16 cellular contexts compared by ENCODE assay signal in genomic region chr2:191864623-191865521, GRCh38. TPM values are rescaled to one million over a fixed set of nuclear protein-coding genes. Genes with fewer than 3 reads are reported as not detected.
DNase-seq lines count a peak whose midpoint lies in the region; ATAC-seq and TF ChIP-seq lines count a peak whose summit lies in the region.
"Had no signal": no experiment of that assay in that cellular context is flagged by ENCODE, and none has a peak within 500 bp of the region (broad histone marks: within the 10 kb centered on the region; RNA-seq: fewer than 3 reads in every experiment).

No MANE protein-coding gene starts in this region.

- H3K9me3 Mint-ChIP-seq in neural crest cell, result peaks cover 5% of the 10 kb centered on the region
- H3K9me3 Mint-ChIP-seq: stimulated activated naive CD8-positive, alpha-beta T cell treated with anti-CD3 and anti-CD28 coated beads, Interleukin-15, Interleukin-2, amounts not matched to agents 100 ng/mL and 50 ng/mL, for 24 hours had no signal

- DNase-seq in ELR (ENCODE audit: low read depth) (peak; percentile 77), RPMI7951 (ENCODE audit: low read depth) (peak; percentile 64), epithelial cell of esophagus (ENCODE audit: low read depth) (peak; percentile 44), neural crest cell (ENCODE audit: low read depth, low spot score) (no peak), omental fat pad (ENCODE audit: low spot score) (no peak), SIG-M5 treated with dmso at 0.1 percent for 504 hours (lab: John Stamatoyannopoulos, UW; ENCODE audit: unreplicated experiment) (no peak), NCI-H2196 (lab: John Stamatoyannopoulos, UW; ENCODE audit: unreplicated experiment) (no peak)
- DNase-seq: activated CD4-positive, alpha-beta T cell treated with anti-CD3 and anti-CD28 coated beads, Interleukin-2, amount 50 U/mL, for 4 hours; activated gamma-delta T cell treated with Interleukin-2 at 50 U/mL for 16 hours; cerebellar nuclear complex; NCI-H1436; pancreas; stimulated activated CD4-positive, alpha-beta T cell treated with anti-CD3 and anti-CD28 coated beads, Interleukin-2, amount 100 ng/mL, for 48 hours had no signal

- H3K27me3 Mint-ChIP-seq in neural crest cell (ENCODE audit: low read depth), result no peaks in the 10 kb centered on the region

- H3K4me3 ChIP-seq in epithelial cell of esophagus (ENCODE audit: low read length), result no peak overlapping the region
- H3K4me3 ChIP-seq: pancreas had no signal

- no peak overlapping the region for H3K4me3 Mint-ChIP-seq in neural crest cell
- H3K4me3 Mint-ChIP-seq: stimulated activated naive CD8-positive, alpha-beta T cell treated with anti-CD3 and anti-CD28 coated beads, Interleukin-15, Interleukin-2, amounts not matched to agents 100 ng/mL and 50 ng/mL, for 24 hours had no signal

- peaks cover 46% of the 10 kb centered on the region for H3K4me1 Mint-ChIP-seq in neural crest cell

- TF ChIP-seq CTCF in epithelial cell of esophagus (IDR thresholded peaks at IDR 0.05; ENCODE audit: insufficient read depth, low read depth, low read length, missing control alignments) (no peak), neural crest cell (conservative IDR thresholded peaks at IDR 0.05) (no peak), omental fat pad (IDR thresholded peaks at IDR 0.05) (no peak)

- no peaks in the 10 kb centered on the region for H3K36me3 Mint-ChIP-seq in neural crest cell (ENCODE audit: low read depth)

- H3K27ac Mint-ChIP-seq in neural crest cell (ENCODE audit: unreplicated experiment), result peak overlapping the region; percentile 37
- H3K27ac Mint-ChIP-seq: stimulated activated naive CD8-positive, alpha-beta T cell treated with anti-CD3 and anti-CD28 coated beads, Interleukin-15, Interleukin-2, amounts not matched to agents 100 ng/mL and 50 ng/mL, for 24 hours had no signal

- ATAC-seq in omental fat pad (ENCODE audit: low FRiP score) (no peak), GM18870 (IDR thresholded peaks at IDR 0.05; ENCODE audit: unreplicated experiment) (no peak)
- ATAC-seq: pancreas had no signal

RNA-seq across cellular contexts. Expression of gene CAVIN2, which starts 18.0 kb away (rescaled TPM):
- not detected in 2 replicates for total RNA-seq in RPMI7951 (2014; rRNA removed; shearing (Covaris generic))
- total RNA-seq in neural crest cell (not detected in 2 replicates), omental fat pad (100 to 1,000 TPM in 1 of 4 donors, 10 to 100 TPM in 3; 45.3 to 194 (median 64.2) TPM)
- total RNA-seq: T-helper 2 cell treated with Interferon-gamma antibody and Interleukin-4, amounts not matched to agents 100 ng/mL and 5 ng/mL, for 36 hours had no signal

Comparison
In these comparisons a context has a peak if more than half of its experiments do, and no peak if none do; other contexts are left out.
1. DNase-seq: peak in ELR (single experiment), RPMI7951 (single experiment) and epithelial cell of esophagus (single experiment); none in neural crest cell (single experiment), omental fat pad (single experiment), SIG-M5 treated with dmso at 0.1 percent for 504 hours (single experiment) and NCI-H2196 (single experiment).
2. RNA of gene CAVIN2, which starts 18.0 kb away (total RNA-seq): 45.3 to 194 TPM in omental fat pad; not detected in neural crest cell and not detected in RPMI7951; every median in the first group is over 10 times any median in the second.